Comparison of ENCODE assay signal across 8 cellular contexts in the genomic region with DNA sequence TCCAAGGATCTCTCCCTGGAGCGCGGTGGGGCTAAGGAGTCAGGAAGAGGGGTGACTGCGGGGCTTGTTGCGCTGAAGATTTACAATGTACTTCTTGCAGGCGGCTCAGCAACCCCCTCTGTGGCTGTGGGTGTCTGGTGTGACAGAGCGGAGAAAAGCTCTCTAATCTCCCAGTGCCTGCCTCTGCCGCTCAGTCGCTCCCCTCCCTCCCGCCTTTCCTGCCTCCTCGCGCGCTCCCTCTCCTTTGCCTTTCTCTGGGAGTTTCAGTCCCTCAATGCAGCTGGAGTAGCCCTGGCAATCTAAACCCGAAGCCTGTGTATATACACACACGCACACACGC. TPM values are rescaled to one million over a fixed set of nuclear protein-coding genes. Genes with fewer than 3 reads are reported as not detected.
DNase-seq lines count a peak whose midpoint lies in the region; ATAC-seq and TF ChIP-seq lines count a peak whose summit lies in the region.

No MANE protein-coding gene starts in this region.

- peak overlapping the region; percentile 71 for H3K4me3 ChIP-seq in AG10803 (ENCODE audit: low read length)

- peak; percentile 13; the same call in 1 of the 2 replicates for TF ChIP-seq CTCF in AG10803 (conservative IDR thresholded peaks at IDR 0.05; ENCODE audit: low read length)
- TF ChIP-seq CTCF in type B pancreatic cell (conservative IDR thresholded peaks at IDR 0.05) = peak; percentile 31

- no peaks in the 10 kb centered on the region for H3K36me3 Mint-ChIP-seq in type B pancreatic cell

- DNase-seq in AG10803 (ENCODE audit: low read depth) (no peak), NCI-H1092 treated with DMSO at 0.1 percent for 48 hours (lab: John Stamatoyannopoulos, UW) (peak; percentile 68), caudate nucleus (lab: John Stamatoyannopoulos, UW) (peak in 32 of 61 donors; percentile 15 to 72 (median 39)), type B pancreatic cell (ENCODE audit: extremely low spot score, unreplicated experiment) (peak; percentile 70)

- peaks cover 16% of the 10 kb centered on the region for H3K4me1 Mint-ChIP-seq in type B pancreatic cell (ENCODE audit: unreplicated experiment)

- H3K27ac Mint-ChIP-seq in type B pancreatic cell = peak overlapping the region; percentile 3

- H3K27me3 ChIP-seq in layer of hippocampus (ENCODE audit: control insufficient read depth, insufficient read depth, low read length) = peaks cover 3% of the 10 kb centered on the region

- H3K27me3 Mint-ChIP-seq in type B pancreatic cell = peaks cover 71% of the 10 kb centered on the region

- H3K27ac ChIP-seq in caudate nucleus (ENCODE audit: low read depth, low read length) (peak overlapping the region; percentile 33), layer of hippocampus (ENCODE audit: low read depth, low read length) (peak overlapping the region; percentile 27)

- ATAC-seq in HG03571 (IDR thresholded peaks at IDR 0.05; ENCODE audit: unreplicated experiment) = no peak
- no peak for ATAC-seq in HG03457 (IDR thresholded peaks at IDR 0.05; ENCODE audit: unreplicated experiment)
- no peak for ATAC-seq in GM21737 (IDR thresholded peaks at IDR 0.05; ENCODE audit: unreplicated experiment)

- H3K9me3 Mint-ChIP-seq in type B pancreatic cell = no peaks in the 10 kb centered on the region

- peak overlapping the region; percentile 92 for H3K4me3 Mint-ChIP-seq in type B pancreatic cell

RNA-seq across cellular contexts. Expression of gene TRHDE, which starts 0.8 kb away (rescaled TPM):
- 1.7 and 3.2 TPM in 2 replicates for total RNA-seq in type B pancreatic cell (ENCODE audit: low replicate concordance)
